14 cellular contexts compared by ENCODE assay signal in genomic region chr15:45442497-45443135, GRCh38.
DNase-seq lines count a peak whose midpoint lies in the region; TF ChIP-seq lines count a peak whose summit lies in the region.
"Had no signal": no experiment of that assay in that cellular context is flagged by ENCODE, and none has a peak within 500 bp of the region (broad histone marks: within the 10 kb centered on the region; RNA-seq: fewer than 3 reads in every experiment).

No MANE protein-coding gene starts in this region.

- CTCF ChIA-PET in BJ (lab: Yijun Ruan, JAX) = interaction anchor here (1.2 to 7.5 kb wide), 5 partner anchors 10 to 171 kb away, joined by 3 to 48 read pairs (median 5); no protein-coding TSS in a partner anchor

- no peak for TF ChIP-seq POLR2A in erythroblast (IDR thresholded peaks at IDR 0.05; ENCODE audit: low read length)

- H3K27me3 ChIP-seq in BJ (ENCODE audit: control insufficient read depth, insufficient read depth, low read length) = no peaks in the 10 kb centered on the region
- H3K27me3 ChIP-seq in mucosa of rectum (ENCODE audit: control insufficient read depth in 2 of 2, insufficient read depth in 2 of 2, low read length in 2 of 2) = no peaks in the 10 kb centered on the region
- H3K27me3 ChIP-seq in tibial artery = peaks cover 0 to 9% of the 10 kb centered on the region in 2 donors

- H3K9ac ChIP-seq in mucosa of rectum (ENCODE audit: low read depth in 1 of 2, low read length in 2 of 2) = peak overlapping the region; percentile 3 to 38

- H3K36me3 ChIP-seq in BJ (ENCODE audit: control insufficient read depth, insufficient read depth, low read length) = no peaks in the 10 kb centered on the region
- H3K36me3 ChIP-seq in mucosa of rectum (ENCODE audit: control insufficient read depth in 2 of 2, insufficient read depth in 2 of 2, low read length in 2 of 2) = no peaks in the 10 kb centered on the region
- H3K36me3 ChIP-seq in tibial artery = no peaks in the 10 kb centered on the region

- H3K4me1 ChIP-seq in mucosa of rectum (ENCODE audit: control insufficient read depth in 2 of 2, insufficient read depth in 2 of 2, low read length in 2 of 2) = peaks cover 23 to 50% of the 10 kb centered on the region in 2 donors
- no peaks in the 10 kb centered on the region for H3K4me1 ChIP-seq in tibial artery

- no peaks in the 10 kb centered on the region for H3K9me3 ChIP-seq in mucosa of rectum (ENCODE audit: control insufficient read depth in 2 of 2, low read length in 2 of 2)
- H3K9me3 ChIP-seq in tibial artery = no peaks in the 10 kb centered on the region

- H3K27ac ChIP-seq in mucosa of rectum (ENCODE audit: low read depth in 2 of 2, low read length in 2 of 2) (peak overlapping the region in 1 of 2 donors; percentile 47), tibial artery (no peak overlapping the region)

- DNase-seq in BJ (ENCODE audit: low read depth) (no peak), NCI-H226 (peak; percentile 83), choroid plexus epithelial cell (ENCODE audit: low read depth) (peak; percentile 58), tibial artery (no peak), erythroblast (lab: John Stamatoyannopoulos, UW) (no peak), NCI-H1436 treated with DMSO at 0.1 percent for 48 hours (lab: John Stamatoyannopoulos, UW) (no peak), NCI-H1930 (lab: John Stamatoyannopoulos, UW) (no peak)
- DNase-seq: activated naive CD8-positive, alpha-beta T cell treated with anti-CD3 and anti-CD28 coated beads, Interleukin-2, amount 50 U/mL, for 24 hours; CD4-positive, CD25-positive, alpha-beta regulatory T cell; endodermal cell; NCI-H446; stimulated activated CD4-positive, alpha-beta T cell treated with anti-CD3 and anti-CD28 coated beads, Interleukin-4, amount 100 ng/mL, for 4 hours; stimulated activated naive CD8-positive, alpha-beta T cell treated with anti-CD3 and anti-CD28 coated beads, Interleukin-15, Interleukin-2, amounts not matched to agents 100 U/mL and 50 U/mL, for 24 hours had no signal

- TF ChIP-seq CTCF in BJ (IDR thresholded peaks at IDR 0.05; ENCODE audit: insufficient read depth, low read depth, low read length) = 0 out of 2 replicates have a peak, but pooled peaks have one; percentile 2
- TF ChIP-seq CTCF in choroid plexus epithelial cell (conservative IDR thresholded peaks at IDR 0.05; ENCODE audit: low read depth, low read length) = no peak
- TF ChIP-seq CTCF in tibial artery (IDR thresholded peaks at IDR 0.05) = no peak

- POLR2A ChIA-PET in BJ (lab: Charles Lee) = no interaction called here

- intact Hi-C loops in tibial artery (cut with DNase I; ENCODE audit: low total_unique reads) = no loop called here

- H3K4me3 ChIP-seq in BJ (ENCODE audit: low read depth, low read length) = no peak overlapping the region
- no peak overlapping the region for H3K4me3 ChIP-seq in choroid plexus epithelial cell (ENCODE audit: low read depth, low read length)
- no peak overlapping the region for H3K4me3 ChIP-seq in mucosa of rectum (ENCODE audit: low read length in 2 of 2)
- H3K4me3 ChIP-seq in tibial artery = no peak overlapping the region

Comparison
In these comparisons a context has a peak if more than half of its experiments do, and no peak if none do; other contexts are left out.
1. DNase-seq: peak in NCI-H226 (single experiment) and choroid plexus epithelial cell (single experiment); none in BJ (single experiment), tibial artery (0 of 2), erythroblast (0 of 2), NCI-H1436 treated with DMSO at 0.1 percent for 48 hours (single experiment) and NCI-H1930 (0 of 2).